ENCODE assay signal across 1 cellular context in the genomic region with DNA sequence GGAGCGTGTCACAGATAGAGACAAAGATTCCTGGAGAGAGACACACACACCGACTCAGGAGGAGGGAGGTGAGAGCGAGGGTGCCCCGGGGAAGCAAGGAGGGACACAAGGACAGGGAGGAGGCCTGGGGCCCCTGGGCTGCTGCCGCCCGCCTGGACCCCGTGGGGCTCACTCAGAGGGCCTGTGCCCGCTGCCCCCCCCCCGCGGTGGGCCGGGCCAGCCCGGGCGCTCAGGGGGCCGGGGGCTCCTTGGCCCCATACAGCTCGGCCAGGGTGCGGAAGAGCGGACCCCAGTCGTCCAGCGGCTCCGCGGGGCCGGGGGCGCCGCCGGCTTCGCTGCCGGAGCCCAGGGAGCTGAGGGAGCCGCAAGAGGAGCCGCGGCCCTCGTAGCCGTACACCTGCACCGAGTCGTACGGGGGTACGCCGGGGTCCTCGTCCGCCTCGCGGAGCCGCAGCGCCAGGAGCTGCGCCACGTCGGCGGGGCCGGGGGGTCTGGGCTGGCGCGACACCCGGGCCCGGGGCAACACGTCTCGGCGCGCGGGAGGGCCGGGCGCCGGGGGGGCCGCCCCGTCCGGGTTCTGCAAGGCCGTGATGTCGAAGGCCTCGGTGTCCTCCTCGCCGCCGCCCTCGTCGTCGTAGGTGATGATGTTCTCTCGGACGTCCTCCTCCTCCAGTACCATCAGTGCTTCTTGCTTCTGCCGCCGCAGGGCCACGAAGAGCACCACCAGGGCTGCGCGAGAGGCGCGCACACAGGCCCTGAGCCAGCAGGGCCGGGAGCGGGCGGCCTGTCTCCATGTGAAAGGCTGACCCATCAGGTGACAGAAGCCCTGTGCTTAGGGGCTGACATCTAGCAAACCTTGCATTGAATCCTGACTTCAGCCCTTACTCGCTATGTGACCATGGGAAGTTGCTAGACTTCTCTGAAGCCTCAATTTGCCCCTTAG.
TF ChIP-seq lines count a peak whose summit lies in the region.

No MANE protein-coding gene starts in this region.

TF ChIP-seq in GM23338, 12 proteins besides CTCF, POLR2A, EP300 and RAD21 (continued from another document):
- no peak for TF ChIP-seq REST (IDR thresholded peaks at IDR 0.05; ENCODE audit: unreplicated experiment)
